Comparison of ENCODE assay signal across 13 cellular contexts in genomic region chr1:11690132-11690668, GRCh38. TPM values are rescaled to one million over a fixed set of nuclear protein-coding genes. Genes with fewer than 3 reads are reported as not detected.
DNase-seq lines count a peak whose midpoint lies in the region; ATAC-seq, FAIRE-seq and TF ChIP-seq lines count a peak whose summit lies in the region.
"Had no signal": no experiment of that assay in that cellular context is flagged by ENCODE, and none has a peak within 500 bp of the region (broad histone marks: within the 10 kb centered on the region; RNA-seq: fewer than 3 reads in every experiment).

No MANE protein-coding gene starts in this region.

- peaks cover 23% of the 10 kb centered on the region for H3K4me1 Mint-ChIP-seq in nephron

- DNase-seq in DMS79 treated with DMSO at 0.1 percent for 48 hours (lab: John Stamatoyannopoulos, UW), result peak; percentile 70
- DNase-seq in DMS79 (lab: John Stamatoyannopoulos, UW), result no peak
- DNase-seq in K562 (ENCODE audit: extremely low read depth in 1 of 4, low spot score in 3 of 4), result peak in 1 of 4 experiments; percentile 60
- no peak for DNase-seq in KBM-7
- no peak for DNase-seq in AG08396 (ENCODE audit: low spot score)
- DNase-seq: activated CD4-positive, alpha-beta T cell treated with anti-CD3 and anti-CD28 coated beads, Interleukin-2, amount 50 U/mL, for 48 hours; esophagus squamous epithelium had no signal

- H3K4me1 ChIP-seq in HUES64 (ENCODE audit: insufficient read depth, low read length) (peaks cover 46% of the 10 kb centered on the region), K562 (replicated peaks in 1 of 2; ENCODE audit: control insufficient read depth in 2 of 2, insufficient read depth in 2 of 2, low read length in 2 of 2) (peaks cover 34 to 36% of the 10 kb centered on the region in 2 experiments)

- H3K9me3 ChIP-seq in HUES64 (ENCODE audit: insufficient read depth, low read depth, low read length) (no peaks in the 10 kb centered on the region), K562 (replicated peaks; ENCODE audit: control insufficient read depth, insufficient read depth, low read depth, low read length) (no peaks in the 10 kb centered on the region)
- H3K9me3 ChIP-seq: esophagus squamous epithelium had no signal

- H3K36me3 ChIP-seq in HUES64 (ENCODE audit: insufficient read depth, low read length) (no peaks in the 10 kb centered on the region), K562 (ENCODE audit: control insufficient read depth, insufficient read depth, low read length) (no peaks in the 10 kb centered on the region)
- H3K36me3 ChIP-seq: esophagus squamous epithelium had no signal

- CTCF ChIA-PET in K562 (lab: Yijun Ruan, JAX; ENCODE audit: low intra/inter-chr PET ratio), result no interaction called here

- H3K27ac ChIP-seq in HUES64 (ENCODE audit: low read depth, low read length), result peak overlapping the region; percentile 93
- peak overlapping the region; percentile 54; the same call in 1 of the 3 replicates for H3K27ac ChIP-seq in K562 (ENCODE audit: extremely low read depth, low read depth, low read length)
- H3K27ac ChIP-seq: esophagus squamous epithelium, HL-60 had no signal

- peak; percentile 67 for FAIRE-seq in K562 (lab: Jason Lieb, UNC)
- FAIRE-seq: A204.1, keratinocyte had no signal

- peak; percentile 45 for ATAC-seq in K562
- no peak for ATAC-seq in GM21526 (IDR thresholded peaks at IDR 0.05; ENCODE audit: low FRiP score, unreplicated experiment)

- no peaks in the 10 kb centered on the region for H3K79me2 ChIP-seq in K562 (ENCODE audit: control insufficient read depth, insufficient read depth, low read length)

- intact Hi-C loops in K562 (cut with micrococcal nuclease), result no loop called here

- POLR2A ChIA-PET in K562 (lab: Yijun Ruan, JAX), result interaction anchor here (0.6 to 1.5 kb wide), 13 partner anchors 8 to 220 kb away, joined by 3 to 14 read pairs (median 4); partner anchors contain the start of gene FBXO6

- in situ Hi-C loops in K562 (cut with MboI) (no loop called here), KBM-7 (cut with MboI; ENCODE audit: low pct_unique_long_range_greater_than_20kb, low sequenced_read_pairs) (no loop called here)

- peak overlapping the region; percentile 88 for H2AFZ ChIP-seq in K562 (ENCODE audit: low read depth, low read length)

- no peaks in the 10 kb centered on the region for H3K9me1 ChIP-seq in K562 (ENCODE audit: control insufficient read depth, insufficient read depth, low read length)

- H3K4me3 ChIP-seq in HUES64 (ENCODE audit: low read length) (peak overlapping the region; percentile 85), K562 (no peak overlapping the region)

- BruUV-seq in K562 (replicated peaks; lab: Mats Ljungman, UMichigan), result no TSS peak

- TF ChIP-seq RAD21 in K562 (CRISPR knock-in tag; conservative IDR thresholded peaks at IDR 0.05 in 1 of 2, IDR thresholded peaks at IDR 0.05 in 1 of 2), result no peak

- H3K27me3 ChIP-seq in HUES64 (ENCODE audit: insufficient read depth, low read length) (peaks cover 8% of the 10 kb centered on the region), K562 (ENCODE audit: control insufficient read depth in 2 of 2, insufficient read depth in 2 of 2, low read length in 2 of 2) (no peaks in the 10 kb centered on the region)

- H3K4me3 Mint-ChIP-seq in nephron, result peak overlapping the region; percentile 86 to 96 (median 94)

- H3K36me3 Mint-ChIP-seq in nephron (ENCODE audit: low read depth), result no peaks in the 10 kb centered on the region

- H3K27ac Mint-ChIP-seq in nephron, result peak overlapping the region; percentile 20 to 96 (median 38)

- TF ChIP-seq POLR2A in K562 (conservative IDR thresholded peaks at IDR 0.05), result no peak

- no peak for TF ChIP-seq CTCF in K562 (IDR thresholded peaks at IDR 0.05 in 2 of 3, conservative IDR thresholded peaks at IDR 0.05 in 1 of 3; ENCODE audit: insufficient read depth in 2 of 3, low read depth in 1 of 3, low read length in 3 of 3)
- TF ChIP-seq CTCF in nephron (IDR thresholded peaks at IDR 0.05; ENCODE audit: unreplicated experiment in 3 of 3), result no peak

- H3K9me3 Mint-ChIP-seq in nephron, result no peaks in the 10 kb centered on the region

- H3K9ac ChIP-seq in HUES64 (ENCODE audit: low read depth, low read length) (peak overlapping the region; percentile 98), K562 (ENCODE audit: insufficient read depth in 1 of 2, low read depth in 2 of 2, low read length in 2 of 2) (peak overlapping the region; percentile 15 to 70; a peak in 3 of 4 replicates)

- H3K4me2 ChIP-seq in K562 (ENCODE audit: insufficient read depth, low read length), result peak overlapping the region; percentile 47; the same call in 1 of the 2 replicates

- WGBS in HUES64, result 3% methylated on average over 13 of the region's 13 CpGs
- WGBS in K562 (ENCODE audit: insufficient coverage, low coverage, missing lambda C conversion rate), result 15% methylated on average over 13 of the region's 13 CpGs

- no peak for TF ChIP-seq EP300 in K562 (IDR thresholded peaks at IDR 0.05; ENCODE audit: low read length)

- no peaks in the 10 kb centered on the region for H4K20me1 ChIP-seq in K562 (replicated peaks; ENCODE audit: control insufficient read depth, insufficient read depth, low read length)

- H3K27me3 Mint-ChIP-seq in nephron (ENCODE audit: low read depth), result peaks cover 58% of the 10 kb centered on the region

RNA-seq across cellular contexts. Expression of gene DRAXIN, which starts 1.3 kb away (rescaled TPM):
- 20.7 TPM for polyA plus RNA-seq in HUES64 (2013, experiment 1 of 2)
- 19.1 TPM for polyA plus RNA-seq in HUES64 (2013, experiment 2 of 2)
- total RNA-seq in K562 (2011; cell fraction: chromatin; rRNA removed; ENCODE audit: low replicate concordance), result not detected in 2 replicates
- total RNA-seq in K562 (2011; cell fraction: nucleolus; rRNA removed), result not detected in 2 replicates
- not detected in 2 replicates for total RNA-seq in K562 (2011; cell fraction: nucleoplasm; rRNA removed)
- total RNA-seq in K562 (2014; rRNA removed) (not detected in 2 replicates), K562 (2014; rRNA removed; fragmentation: Illumina TruSeq; extraction: Trizol) (0.04 TPM in 1 of 2 replicates, not detected in the other), K562 (2015; rRNA removed; fragmentation: Illumina TruSeq; extraction: Trizol) (under 0.01 TPM in 1 of 2 replicates, not detected in the other), K562 (2021) (not detected in 2 replicates)
- polyA plus RNA-seq in K562 (2011; rRNA removed) (0.01 TPM in 1 of 2 replicates, not detected in the other), K562 (2014; fragmentation: Illumina TruSeq; extraction: Trizol) (not detected in 2 replicates), K562 (2014; fragmentation: Nextera tagmentation; extraction: Ambion mirVana) (under 1 TPM in 1 of 2 experiments, not detected in 1; 0.01 TPM), K562 (2014; rRNA removed) (0.01 TPM in 1 of 2 replicates, not detected in the other)
- polyA plus RNA-seq in K562 (2011; cell fraction: cytosol; rRNA removed), result 0.01 TPM in 1 of 2 replicates, not detected in the other
- not detected in 2 replicates for polyA plus RNA-seq in K562 (2011; cell fraction: nucleus; rRNA removed)
- 0.01 TPM in 2 replicates for polyA plus RNA-seq in K562 (2012)
- not detected in 2 replicates for polyA minus RNA-seq in K562 (2011; rRNA and poly(A)+ RNA removed)
- polyA minus RNA-seq in K562 (2011; cell fraction: cytosol; rRNA and poly(A)+ RNA removed), result not detected in 2 replicates
- not detected in 2 replicates for polyA minus RNA-seq in K562 (2011; cell fraction: nucleus; rRNA and poly(A)+ RNA removed)
- total RNA-seq: esophagus squamous epithelium had no signal
- polyA plus RNA-seq: keratinocyte had no signal

RNA-seq across cellular contexts. Expression of gene MAD2L2, which starts 9.3 kb away (rescaled TPM):
- 213 TPM for polyA plus RNA-seq in HUES64 (2013, experiment 1 of 2)
- polyA plus RNA-seq in HUES64 (2013, experiment 2 of 2), result 198 TPM
- total RNA-seq in K562 (2011; cell fraction: chromatin; rRNA removed; ENCODE audit: low replicate concordance), result 61.6 and 182 TPM in 2 replicates
- total RNA-seq in K562 (2011; cell fraction: nucleolus; rRNA removed), result 209 and 213 TPM in 2 replicates
- 129 and 143 TPM in 2 replicates for total RNA-seq in K562 (2011; cell fraction: nucleoplasm; rRNA removed)
- 286 and 326 TPM in 2 replicates for total RNA-seq in K562 (2014; rRNA removed)
- total RNA-seq in K562 (2014; rRNA removed; fragmentation: Illumina TruSeq; extraction: Trizol), result 69.7 and 100 TPM in 2 replicates
- 143 TPM in 2 replicates for total RNA-seq in K562 (2015; rRNA removed; fragmentation: Illumina TruSeq; extraction: Trizol)
- total RNA-seq in K562 (2021), result 211 and 212 TPM in 2 replicates
- polyA plus RNA-seq in K562 (2011; rRNA removed), result 138 and 190 TPM in 2 replicates
- 297 and 419 TPM in 2 replicates for polyA plus RNA-seq in K562 (2011; cell fraction: cytosol; rRNA removed)
- polyA plus RNA-seq in K562 (2011; cell fraction: nucleus; rRNA removed), result 289 and 315 TPM in 2 replicates
- polyA plus RNA-seq in K562 (2012), result 217 and 239 TPM in 2 replicates
- 185 and 189 TPM in 2 replicates for polyA plus RNA-seq in K562 (2014; fragmentation: Illumina TruSeq; extraction: Trizol)
- polyA plus RNA-seq in K562 (2014; fragmentation: Nextera tagmentation; extraction: Ambion mirVana), result 10 to 100 TPM; 12.4 to 25.9 TPM
- 270 and 279 TPM in 2 replicates for polyA plus RNA-seq in K562 (2014; rRNA removed)
- 95.3 and 109 TPM in 2 replicates for polyA minus RNA-seq in K562 (2011; rRNA and poly(A)+ RNA removed)
- polyA minus RNA-seq in K562 (2011; cell fraction: cytosol; rRNA and poly(A)+ RNA removed), result 94.6 and 115 TPM in 2 replicates
- 71.6 and 96.6 TPM in 2 replicates for polyA minus RNA-seq in K562 (2011; cell fraction: nucleus; rRNA and poly(A)+ RNA removed)

RNA-seq across cellular contexts. Expression of gene FBXO6, which starts 26.2 kb away (rescaled TPM):
- polyA plus RNA-seq in HUES64 (2013, experiment 1 of 2), result 0.35 TPM
- 0.38 TPM for polyA plus RNA-seq in HUES64 (2013, experiment 2 of 2)
- total RNA-seq in K562 (2011; cell fraction: chromatin; rRNA removed; ENCODE audit: low replicate concordance), result 3.1 and 10.3 TPM in 2 replicates
- total RNA-seq in K562 (2011; cell fraction: nucleolus; rRNA removed), result 13.0 and 14.1 TPM in 2 replicates
- total RNA-seq in K562 (2011; cell fraction: nucleoplasm; rRNA removed), result 7.6 and 11.3 TPM in 2 replicates
- 44.1 and 44.9 TPM in 2 replicates for total RNA-seq in K562 (2014; rRNA removed)
- 9.6 and 15.2 TPM in 2 replicates for total RNA-seq in K562 (2014; rRNA removed; fragmentation: Illumina TruSeq; extraction: Trizol)
- 23.8 and 24.5 TPM in 2 replicates for total RNA-seq in K562 (2015; rRNA removed; fragmentation: Illumina TruSeq; extraction: Trizol)
- total RNA-seq in K562 (2021), result 23.2 and 24.9 TPM in 2 replicates
- polyA plus RNA-seq in K562 (2011; rRNA removed), result 35.2 and 64.0 TPM in 2 replicates
- polyA plus RNA-seq in K562 (2011; cell fraction: cytosol; rRNA removed), result 96.3 and 104 TPM in 2 replicates
- 14.1 and 20.6 TPM in 2 replicates for polyA plus RNA-seq in K562 (2011; cell fraction: nucleus; rRNA removed)
- polyA plus RNA-seq in K562 (2012), result 26.0 and 39.2 TPM in 2 replicates
- 34.1 and 34.7 TPM in 2 replicates for polyA plus RNA-seq in K562 (2014; fragmentation: Illumina TruSeq; extraction: Trizol)
- 10 to 100 TPM; 10.6 to 16.4 TPM for polyA plus RNA-seq in K562 (2014; fragmentation: Nextera tagmentation; extraction: Ambion mirVana)
- 45.8 and 49.6 TPM in 2 replicates for polyA plus RNA-seq in K562 (2014; rRNA removed)
- polyA minus RNA-seq in K562 (2011; rRNA and poly(A)+ RNA removed), result 15.9 and 20.2 TPM in 2 replicates
- polyA minus RNA-seq in K562 (2011; cell fraction: cytosol; rRNA and poly(A)+ RNA removed), result 14.4 and 33.6 TPM in 2 replicates
- 6.2 and 9.4 TPM in 2 replicates for polyA minus RNA-seq in K562 (2011; cell fraction: nucleus; rRNA and poly(A)+ RNA removed)

RNA-seq across cellular contexts. Expression of gene FBXO44, which starts 35.5 kb away (rescaled TPM):
- polyA plus RNA-seq in HUES64 (2013, experiment 1 of 2), result 9.3 TPM
- polyA plus RNA-seq in HUES64 (2013, experiment 2 of 2), result 10.0 TPM
- total RNA-seq in K562 (2011; cell fraction: chromatin; rRNA removed; ENCODE audit: low replicate concordance), result 25.1 and 57.8 TPM in 2 replicates
- total RNA-seq in K562 (2011; cell fraction: nucleolus; rRNA removed), result 47.5 and 48.8 TPM in 2 replicates
- 32.2 and 35.3 TPM in 2 replicates for total RNA-seq in K562 (2011; cell fraction: nucleoplasm; rRNA removed)
- 11.6 and 14.7 TPM in 2 replicates for total RNA-seq in K562 (2014; rRNA removed)
- total RNA-seq in K562 (2014; rRNA removed; fragmentation: Illumina TruSeq; extraction: Trizol), result 2.6 and 3.9 TPM in 2 replicates
- 6.1 and 6.7 TPM in 2 replicates for total RNA-seq in K562 (2015; rRNA removed; fragmentation: Illumina TruSeq; extraction: Trizol)
- 15.7 and 16.4 TPM in 2 replicates for total RNA-seq in K562 (2021)
- 8.3 and 18.1 TPM in 2 replicates for polyA plus RNA-seq in K562 (2011; rRNA removed)
- 18.0 and 19.5 TPM in 2 replicates for polyA plus RNA-seq in K562 (2011; cell fraction: cytosol; rRNA removed)
- polyA plus RNA-seq in K562 (2011; cell fraction: nucleus; rRNA removed), result 93.3 and 93.5 TPM in 2 replicates
- 11.8 and 19.7 TPM in 2 replicates for polyA plus RNA-seq in K562 (2012)
- 5.9 and 9.8 TPM in 2 replicates for polyA plus RNA-seq in K562 (2014; fragmentation: Illumina TruSeq; extraction: Trizol)
- 1 to 10 TPM in 1 of 2 experiments, under 1 TPM in 1; 0.69 to 1.3 TPM for polyA plus RNA-seq in K562 (2014; fragmentation: Nextera tagmentation; extraction: Ambion mirVana)
- 20.9 and 23.7 TPM in 2 replicates for polyA plus RNA-seq in K562 (2014; rRNA removed)
- 5.7 and 7.3 TPM in 2 replicates for polyA minus RNA-seq in K562 (2011; rRNA and poly(A)+ RNA removed)
- polyA minus RNA-seq in K562 (2011; cell fraction: cytosol; rRNA and poly(A)+ RNA removed), result 3.5 and 14.7 TPM in 2 replicates
- polyA minus RNA-seq in K562 (2011; cell fraction: nucleus; rRNA and poly(A)+ RNA removed), result 29.5 and 46.7 TPM in 2 replicates

RNA-seq across cellular contexts. Expression of gene FBXO2, which starts 36.0 kb away (rescaled TPM):
- polyA plus RNA-seq in HUES64 (2013, experiment 1 of 2), result 9.1 TPM
- 15.2 TPM for polyA plus RNA-seq in HUES64 (2013, experiment 2 of 2)
- total RNA-seq in K562 (2011; cell fraction: chromatin; rRNA removed; ENCODE audit: low replicate concordance), result 0.76 and 1.9 TPM in 2 replicates
- 1.7 and 1.8 TPM in 2 replicates for total RNA-seq in K562 (2011; cell fraction: nucleolus; rRNA removed)
- total RNA-seq in K562 (2011; cell fraction: nucleoplasm; rRNA removed), result 1.3 and 1.5 TPM in 2 replicates
- total RNA-seq in K562 (2014; rRNA removed) (1.1 and 1.9 TPM in 2 replicates), K562 (2014; rRNA removed; fragmentation: Illumina TruSeq; extraction: Trizol) (0.16 and 0.25 TPM in 2 replicates), K562 (2015; rRNA removed; fragmentation: Illumina TruSeq; extraction: Trizol) (0.22 and 0.41 TPM in 2 replicates), K562 (2021) (1.4 and 1.7 TPM in 2 replicates)
- polyA plus RNA-seq in K562 (2011; rRNA removed) (1.1 and 2.8 TPM in 2 replicates), K562 (2014; fragmentation: Illumina TruSeq; extraction: Trizol) (0.27 and 0.46 TPM in 2 replicates), K562 (2014; fragmentation: Nextera tagmentation; extraction: Ambion mirVana) (under 1 TPM; 0.04 to 0.27 TPM), K562 (2014; rRNA removed) (1.6 and 2.2 TPM in 2 replicates)
- polyA plus RNA-seq in K562 (2011; cell fraction: cytosol; rRNA removed), result 2.6 and 3.2 TPM in 2 replicates
- polyA plus RNA-seq in K562 (2011; cell fraction: nucleus; rRNA removed), result 4.5 and 6.3 TPM in 2 replicates
- 1.6 and 1.8 TPM in 2 replicates for polyA plus RNA-seq in K562 (2012)
- polyA minus RNA-seq in K562 (2011; rRNA and poly(A)+ RNA removed), result 0.21 and 0.48 TPM in 2 replicates
- 0.57 and 2.8 TPM in 2 replicates for polyA minus RNA-seq in K562 (2011; cell fraction: cytosol; rRNA and poly(A)+ RNA removed)
- polyA minus RNA-seq in K562 (2011; cell fraction: nucleus; rRNA and poly(A)+ RNA removed), result 0.67 and 1.4 TPM in 2 replicates
